8 cellular contexts compared by ENCODE assay signal in the genomic region with DNA sequence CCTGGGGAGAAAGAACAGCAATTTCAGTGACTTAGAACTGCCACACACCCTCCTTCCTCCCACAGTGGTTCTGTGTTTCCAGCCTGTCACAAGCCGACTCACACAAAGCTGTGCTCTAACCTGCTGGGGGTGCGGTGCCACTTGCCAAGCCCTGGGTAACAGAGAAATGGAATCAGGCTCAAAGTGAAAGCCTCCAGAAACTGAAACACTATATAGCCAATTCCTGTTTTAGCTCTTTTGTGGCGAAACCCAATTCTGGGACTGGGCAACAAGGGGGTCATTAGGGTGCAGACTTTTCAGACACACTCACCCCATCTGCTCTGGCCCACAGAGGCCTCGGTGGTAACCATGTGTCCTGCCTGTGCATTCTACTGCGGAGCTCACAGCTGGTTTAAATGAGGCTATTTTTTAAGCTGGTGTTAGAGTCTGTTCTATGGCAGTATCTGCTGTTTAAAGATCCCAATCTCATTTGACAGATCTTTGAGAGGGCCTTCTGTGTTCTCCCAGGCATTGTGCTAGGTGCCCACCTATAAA.
DNase-seq lines count a peak whose midpoint lies in the region; ATAC-seq lines count a peak whose summit lies in the region.
"Had no signal": no experiment of that assay in that cellular context is flagged by ENCODE, and none has a peak within 500 bp of the region (broad histone marks: within the 10 kb centered on the region; RNA-seq: fewer than 3 reads in every experiment).

No MANE protein-coding gene starts in this region.

- in situ Hi-C loops in ACHN (cut with HindIII; ENCODE audit: low pct_ligation_motif_present, low pct_unique_long_range_greater_than_20kb, low sequenced_read_pairs) = no loop called here

- peak overlapping the region; percentile 60 for H3K9ac ChIP-seq in adipocyte (ENCODE audit: low read length)
- peak overlapping the region; percentile 35 for H3K9ac ChIP-seq in rectal smooth muscle tissue (ENCODE audit: low read length)

- ATAC-seq in GM19324 (IDR thresholded peaks at IDR 0.05; ENCODE audit: low FRiP score, unreplicated experiment) = peak; percentile 92
- ATAC-seq in HG02870 (IDR thresholded peaks at IDR 0.05; ENCODE audit: unreplicated experiment) = peak; percentile 53

- no peaks in the 10 kb centered on the region for H3K27me3 ChIP-seq in adipocyte (replicated peaks; ENCODE audit: control insufficient read depth, insufficient read depth, low read length)
- no peaks in the 10 kb centered on the region for H3K27me3 ChIP-seq in rectal smooth muscle tissue (ENCODE audit: control insufficient read depth, insufficient read depth, low read length)

- H3K4me3 ChIP-seq in adipocyte (ENCODE audit: low read length) (peak overlapping the region; percentile 63), rectal smooth muscle tissue (ENCODE audit: low read length) (peak overlapping the region; percentile 19)

- H3K27ac ChIP-seq in rectal smooth muscle tissue (ENCODE audit: low read depth, low read length) = peak overlapping the region; percentile 66

- peak; percentile 10 for DNase-seq in adipocyte (ENCODE audit: low read depth)
- no peak for DNase-seq in NK-92 treated with Interleukin-12 subunit alpha and Interleukin-12 subunit beta, amount 100 ng/mL, for 24 hours (lab: John Stamatoyannopoulos, UW)
- no peak for DNase-seq in ACHN
- no peak for DNase-seq in SHP77 treated with DMSO at 0.1 percent for 48 hours (lab: John Stamatoyannopoulos, UW)
- DNase-seq: naive B cell had no signal

- H3K9me3 ChIP-seq in adipocyte (ENCODE audit: control insufficient read depth, low read length) = no peaks in the 10 kb centered on the region

- no peaks in the 10 kb centered on the region for H3K36me3 ChIP-seq in adipocyte (ENCODE audit: control insufficient read depth, insufficient read depth, low read length, severe bottlenecking)
- H3K36me3 ChIP-seq in rectal smooth muscle tissue (ENCODE audit: control insufficient read depth, insufficient read depth, low read length) = no peaks in the 10 kb centered on the region

- peaks cover 11% of the 10 kb centered on the region for H3K4me1 ChIP-seq in adipocyte (ENCODE audit: control insufficient read depth, insufficient read depth, low read length)
- peaks cover 13% of the 10 kb centered on the region for H3K4me1 ChIP-seq in rectal smooth muscle tissue (ENCODE audit: control insufficient read depth, insufficient read depth, low read length)
